Comparison of ENCODE assay signal across 8 cellular contexts in genomic region chr2:96509114-96509846, GRCh38. TPM values are rescaled to one million over a fixed set of nuclear protein-coding genes. Genes with fewer than 3 reads are reported as not detected.
A peak's percentile ranks its signal among the peaks of the same experiment; 100 is the strongest.
DNase-seq lines count a peak whose midpoint lies in the region; ATAC-seq and TF ChIP-seq lines count a peak whose summit lies in the region.

No MANE protein-coding gene starts in this region.

- H3K4me1 ChIP-seq in effector memory CD4-positive, alpha-beta T cell (ENCODE audit: control insufficient read depth, insufficient read depth, low read length, poor library complexity, severe bottlenecking), result peaks cover 11% of the 10 kb centered on the region
- H3K4me1 ChIP-seq in lung (ENCODE audit: control insufficient read depth in 2 of 2, insufficient read depth in 2 of 2, low read length in 2 of 2), result peaks cover 0 to 12% of the 10 kb centered on the region in 2 donors

- peak; percentile 99 for TF ChIP-seq CTCF in AG04449 (IDR thresholded peaks at IDR 0.05; ENCODE audit: insufficient read depth, low read length, missing control alignments)
- peak; percentile 97 for TF ChIP-seq CTCF in lung (IDR thresholded peaks at IDR 0.05; ENCODE audit: control extremely low read depth, extremely low read depth)

- no peak overlapping the region for H3K27ac ChIP-seq in effector memory CD4-positive, alpha-beta T cell (ENCODE audit: insufficient read depth, low read length, poor library complexity, severe bottlenecking)
- no peak overlapping the region for H3K27ac ChIP-seq in lung (ENCODE audit: low read depth in 1 of 2, low read length in 1 of 2)

- H3K27me3 ChIP-seq in effector memory CD4-positive, alpha-beta T cell (replicated peaks; ENCODE audit: control insufficient read depth, insufficient read depth, low read length, poor library complexity, severe bottlenecking), result peaks cover 4% of the 10 kb centered on the region
- H3K27me3 ChIP-seq in lung (ENCODE audit: control insufficient read depth, insufficient read depth), result no peaks in the 10 kb centered on the region

- H3K36me3 ChIP-seq in effector memory CD4-positive, alpha-beta T cell (ENCODE audit: control insufficient read depth, insufficient read depth, low read length), result no peaks in the 10 kb centered on the region
- no peaks in the 10 kb centered on the region for H3K36me3 ChIP-seq in lung (ENCODE audit: control insufficient read depth in 2 of 2, insufficient read depth in 2 of 2, low read length in 2 of 2)

- DNase-seq in AG04449 (ENCODE audit: low read depth, low spot score) (peak; percentile 17), NCI-H446 treated with DMSO at 0.1 percent for 48 hours (lab: John Stamatoyannopoulos, UW) (peak; percentile 53), lung (ENCODE audit: low spot score) (peak; percentile 90)
- DNase-seq in activated CD4-positive, alpha-beta T cell treated with anti-CD3 and anti-CD28 coated beads, Interleukin-2, amount 50 U/mL, for 24 hours (ENCODE audit: low read depth in 1 of 2, low spot score in 1 of 2), result peak; percentile 49 to 52
- DNase-seq in effector memory CD4-positive, alpha-beta T cell, result peak in 2 of 3 donors; percentile 11 to 29
- DNase-seq in stimulated activated CD8-positive, alpha-beta memory T cell treated with anti-CD3 and anti-CD28 coated beads, Interleukin-15, amount 100 ng/mL, for 1 hour (ENCODE audit: low read depth), result peak; percentile 37

- CTCF ChIA-PET in AG04449 (lab: Yijun Ruan, JAX), result interaction anchor here (0.6 to 10.0 kb wide), 47 partner anchors 9 to 516 kb away, joined by 3 to 340 read pairs (median 4); partner anchors contain the start of genes ASTL, CIAO1 and SNRNP200

- H3K9me3 ChIP-seq in effector memory CD4-positive, alpha-beta T cell (ENCODE audit: control insufficient read depth, low read length), result no peaks in the 10 kb centered on the region
- H3K9me3 ChIP-seq in lung (ENCODE audit: control insufficient read depth in 2 of 2, insufficient read depth in 1 of 2, low read length in 1 of 2), result no peaks in the 10 kb centered on the region

- H3K4me3 ChIP-seq in AG04449 (ENCODE audit: low read depth, low read length) (no peak overlapping the region), lung (no peak overlapping the region)
- H3K4me3 ChIP-seq in effector memory CD4-positive, alpha-beta T cell (ENCODE audit: insufficient read depth, low read depth, low read length, poor library complexity, severe bottlenecking), result no peak overlapping the region

- peak; percentile 64 for ATAC-seq in GM18517 (IDR thresholded peaks at IDR 0.05; ENCODE audit: unreplicated experiment)
- ATAC-seq in HG03135 (IDR thresholded peaks at IDR 0.05; ENCODE audit: unreplicated experiment), result peak; percentile 58
- ATAC-seq in lung (ENCODE audit: insufficient read depth, low FRiP score), result peak; percentile 85

- WGBS in lung, 2 donors, result 29 to 31% methylated on average over 32 of the region's 32 CpGs

- POLR2A ChIA-PET in AG04449 (lab: Yijun Ruan, JAX), result no interaction called here

RNA-seq across cellular contexts. Expression of gene NEURL3, which starts 4.1 kb away (rescaled TPM):
- total RNA-seq in lung, result 1 to 10 TPM in 1 of 2 donors, under 1 TPM in 1; 0.31 to 1.1 TPM
- polyA plus RNA-seq in lung, result 1 to 10 TPM in 1 of 2 donors, under 1 TPM in 1; 0.24 to 2.1 TPM

RNA-seq across cellular contexts. Expression of gene ARID5A, which starts 27.3 kb away (rescaled TPM):
- 10 to 100 TPM; 12.5 to 33.5 TPM for total RNA-seq in lung
- polyA plus RNA-seq in lung, result 10 to 100 TPM; 23.2 to 61.9 TPM

Comparison
In these comparisons a context has a peak if more than half of its experiments do, and no peak if none do; other contexts are left out.
1. DNase-seq: peak in every context shown above with its lines; median percentile 90 in lung; 53 in NCI-H446 treated with DMSO at 0.1 percent for 48 hours; 50 in activated CD4-positive, alpha-beta T cell treated with anti-CD3 and anti-CD28 coated beads, Interleukin-2, amount 50 U/mL, for 24 hours; 37 in stimulated activated CD8-positive, alpha-beta memory T cell treated with anti-CD3 and anti-CD28 coated beads, Interleukin-15, amount 100 ng/mL, for 1 hour; 20 in effector memory CD4-positive, alpha-beta T cell; 17 in AG04449.